In genomic region chr21:35234725-35235124, GRCh38 we compare ENCODE assay signal across 14 cellular contexts.
DNase-seq lines count a peak whose midpoint lies in the region; ATAC-seq lines count a peak whose summit lies in the region.
"Had no signal": no experiment of that assay in that cellular context is flagged by ENCODE, and none has a peak within 500 bp of the region (broad histone marks: within the 10 kb centered on the region; RNA-seq: fewer than 3 reads in every experiment).

No MANE protein-coding gene starts in this region.

- H3K36me3 Mint-ChIP-seq in activated CD4-positive, alpha-beta T cell treated with anti-CD3 and anti-CD28 coated beads, Interleukin-2, amount 10 ng/mL, durations not matched to agents 24 days and 14 days (ENCODE audit: low read depth) = peaks cover 11% of the 10 kb centered on the region
- no peaks in the 10 kb centered on the region for H3K36me3 Mint-ChIP-seq in activated T-helper 17 cell treated with anti-CD3 and anti-CD28 coated beads, Interleukin-2, amount 50 U/mL, for 72 hours (ENCODE audit: low read depth)

- H3K27ac ChIP-seq in KOPT-K1 (ENCODE audit: low read depth, low read length, poor library complexity, severe bottlenecking) (peak overlapping the region; percentile 22), skeletal muscle tissue (ENCODE audit: low read depth, low read length) (peak overlapping the region; percentile 59)

- H3K4me1 Mint-ChIP-seq in activated CD4-positive, alpha-beta T cell treated with anti-CD3 and anti-CD28 coated beads, Interleukin-2, amount 10 ng/mL, durations not matched to agents 24 days and 14 days = peaks cover 25% of the 10 kb centered on the region
- H3K4me1 Mint-ChIP-seq in activated T-helper 17 cell treated with anti-CD3 and anti-CD28 coated beads, Interleukin-2, amount 50 U/mL, for 72 hours = peaks cover 21% of the 10 kb centered on the region

- H3K36me3 ChIP-seq in KOPT-K1 (ENCODE audit: insufficient read depth, low read length) = no peaks in the 10 kb centered on the region
- H3K36me3 ChIP-seq in skeletal muscle tissue (ENCODE audit: control insufficient read depth in 3 of 3, insufficient read depth in 3 of 3, low read length in 3 of 3) = no peaks in the 10 kb centered on the region

- peak overlapping the region in 1 of 3 donors; percentile 30 for H3K4me3 ChIP-seq in skeletal muscle tissue (ENCODE audit: low read length in 3 of 3)

- H3K9me3 ChIP-seq in KOPT-K1 (ENCODE audit: insufficient read depth, low read length, poor library complexity, severe bottlenecking) (peaks cover 22% of the 10 kb centered on the region), skeletal muscle tissue (ENCODE audit: control insufficient read depth in 3 of 3, low read length in 3 of 3) (no peaks in the 10 kb centered on the region)

- H3K9me3 Mint-ChIP-seq in activated CD4-positive, alpha-beta T cell treated with anti-CD3 and anti-CD28 coated beads, Interleukin-2, amount 10 ng/mL, durations not matched to agents 24 days and 14 days = peaks cover 33% of the 10 kb centered on the region
- H3K9me3 Mint-ChIP-seq in activated T-helper 17 cell treated with anti-CD3 and anti-CD28 coated beads, Interleukin-2, amount 50 U/mL, for 72 hours = peaks cover 3% of the 10 kb centered on the region

- H3K27me3 Mint-ChIP-seq in activated CD4-positive, alpha-beta T cell treated with anti-CD3 and anti-CD28 coated beads, Interleukin-2, amount 10 ng/mL, durations not matched to agents 24 days and 14 days = no peaks in the 10 kb centered on the region
- H3K27me3 Mint-ChIP-seq in activated T-helper 17 cell treated with anti-CD3 and anti-CD28 coated beads, Interleukin-2, amount 50 U/mL, for 72 hours = no peaks in the 10 kb centered on the region

- intact Hi-C loops in activated CD4-positive, alpha-beta T cell treated with anti-CD3 and anti-CD28 coated beads, Interleukin-2, amount 10 ng/mL, durations not matched to agents 24 days and 14 days (cut with micrococcal nuclease) = no loop called here

- H3K4me1 ChIP-seq in skeletal muscle tissue (ENCODE audit: control insufficient read depth in 3 of 3, insufficient read depth in 3 of 3, low read length in 3 of 3) = peaks cover 10 to 15% (median 10%) of the 10 kb centered on the region in 3 donors

- peak; percentile 83 for ATAC-seq in activated T-helper 17 cell treated with anti-CD3 and anti-CD28 coated beads, Interleukin-2, amount 50 U/mL, for 72 hours (replicated peaks)
- ATAC-seq: left colon, SK-N-SH treated with all-trans-retinoic acid at 6 μM for 48 hours had no signal

- no peak overlapping the region for H3K4me3 Mint-ChIP-seq in activated CD4-positive, alpha-beta T cell treated with anti-CD3 and anti-CD28 coated beads, Interleukin-2, amount 10 ng/mL, durations not matched to agents 24 days and 14 days
- peak overlapping the region; percentile 22 for H3K4me3 Mint-ChIP-seq in activated T-helper 17 cell treated with anti-CD3 and anti-CD28 coated beads, Interleukin-2, amount 50 U/mL, for 72 hours

- H3K27ac Mint-ChIP-seq in activated CD4-positive, alpha-beta T cell treated with anti-CD3 and anti-CD28 coated beads, Interleukin-2, amount 10 ng/mL, durations not matched to agents 24 days and 14 days = peak overlapping the region; percentile 72
- no peak overlapping the region for H3K27ac Mint-ChIP-seq in activated T-helper 17 cell treated with anti-CD3 and anti-CD28 coated beads, Interleukin-2, amount 50 U/mL, for 72 hours

- no peak overlapping the region for H3K9ac ChIP-seq in skeletal muscle tissue (ENCODE audit: low read depth in 1 of 3, low read length in 3 of 3)

- peak; percentile 63 for DNase-seq in activated CD4-positive, alpha-beta T cell treated with anti-CD3 and anti-CD28 coated beads, Interleukin-2, amount 10 ng/mL, durations not matched to agents 24 days and 14 days
- DNase-seq in activated CD4-positive, alpha-beta T cell treated with anti-CD3 and anti-CD28 coated beads for 4 hours = no peak
- DNase-seq in 8988T = no peak
- DNase-seq in DMS53 (lab: John Stamatoyannopoulos, UW) = no peak
- no peak for DNase-seq in activated CD8-positive, alpha-beta memory T cell treated with anti-CD3 and anti-CD28 coated beads, Interleukin-2, amount 50 U/mL, for 48 hours
- DNase-seq: central memory CD4-positive, alpha-beta T cell; left colon; NCI-H510A; nucleus accumbens; stimulated activated CD4-positive, alpha-beta T cell treated with anti-CD3 and anti-CD28 coated beads, Interleukin-4, amount 100 ng/mL, for 4 hours had no signal

- no peaks in the 10 kb centered on the region for H3K27me3 ChIP-seq in skeletal muscle tissue (ENCODE audit: control insufficient read depth in 3 of 3, insufficient read depth in 3 of 3, low read length in 3 of 3)
